8 cellular contexts compared by ENCODE assay signal in the genomic region with DNA sequence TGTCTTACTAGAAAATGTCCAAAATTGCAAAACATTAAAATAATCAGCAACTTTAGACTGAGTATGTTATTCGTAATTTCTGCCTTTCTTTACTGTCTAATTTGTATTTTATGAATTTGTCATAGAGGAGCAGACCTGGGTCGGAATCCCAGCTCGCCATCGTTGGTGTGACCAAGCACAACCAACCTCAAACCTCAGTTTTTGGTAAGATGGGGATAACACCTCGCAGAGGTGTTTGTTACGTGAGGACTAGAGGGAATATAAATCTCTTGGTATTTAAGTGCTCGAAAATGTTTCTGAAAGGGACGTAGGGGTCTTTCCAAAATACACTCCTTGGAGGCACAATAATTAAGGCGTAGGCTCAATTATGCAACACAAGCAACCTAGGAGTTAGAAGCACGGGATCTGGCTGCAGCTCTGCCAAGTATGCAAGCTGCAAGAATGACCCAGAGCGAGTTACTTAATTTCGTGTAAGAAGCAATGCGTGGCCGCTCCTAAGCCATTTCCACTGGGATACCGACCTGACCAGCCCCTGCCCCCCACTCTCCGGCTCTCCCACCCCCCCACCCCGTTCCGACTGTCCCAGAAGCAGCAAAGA. TPM values are rescaled to one million over a fixed set of nuclear protein-coding genes. Genes with fewer than 3 reads are reported as not detected.
DNase-seq lines count a peak whose midpoint lies in the region; ATAC-seq and TF ChIP-seq lines count a peak whose summit lies in the region.

No MANE protein-coding gene starts in this region.

- ATAC-seq in HG02678 (IDR thresholded peaks at IDR 0.05; ENCODE audit: unreplicated experiment): peak; percentile 21
- ATAC-seq in foreskin keratinocyte: peak; percentile 41

- no peaks in the 10 kb centered on the region for H3K9me3 Mint-ChIP-seq in activated T-helper 1 cell treated with anti-CD3 and anti-CD28 coated beads, Interleukin-12 subunit alpha, Interleukin-12 subunit beta, Interleukin-2, Interleukin-4 antibody, amounts not matched to agents 30 ng/mL and 10 ng/mL and 1 ng/mL, durations not matched to agents 14 hours and 24 hours and 36 hours
- peaks cover 14% of the 10 kb centered on the region for H3K9me3 Mint-ChIP-seq in nephron progenitor cell

- H3K4me3 ChIP-seq in AG04450 (ENCODE audit: low read depth, low read length) (peak overlapping the region; percentile 90), GM12865 (ENCODE audit: low read depth, low read length) (peak overlapping the region; percentile 98)

- intact Hi-C loops in activated T-helper 1 cell treated with anti-CD3 and anti-CD28 coated beads, Interleukin-12 subunit alpha, Interleukin-12 subunit beta, Interleukin-2, Interleukin-4 antibody, amounts not matched to agents 30 ng/mL and 10 ng/mL and 1 ng/mL, durations not matched to agents 14 hours and 24 hours and 36 hours (cut with micrococcal nuclease): loop anchor here (1.0 to 5.0 kb wide), 9 partner anchors 14 to 945 kb away; partner anchors contain the start of genes DAPP1, LAMTOR3, METAP1 and STPG2

- CTCF ChIA-PET in AG04450 (lab: Charles Lee): interaction anchor here (0.9 to 1.6 kb wide), 2 partner anchors 32 to 93 kb away, joined by 4 to 6 read pairs; partner anchors contain the start of gene METAP1

- H3K4me3 Mint-ChIP-seq in activated T-helper 1 cell treated with anti-CD3 and anti-CD28 coated beads, Interleukin-12 subunit alpha, Interleukin-12 subunit beta, Interleukin-2, Interleukin-4 antibody, amounts not matched to agents 30 ng/mL and 10 ng/mL and 1 ng/mL, durations not matched to agents 14 hours and 24 hours and 36 hours: peak overlapping the region; percentile 98
- peak overlapping the region; percentile 96 for H3K4me3 Mint-ChIP-seq in nephron progenitor cell

- H3K4me1 Mint-ChIP-seq in activated T-helper 1 cell treated with anti-CD3 and anti-CD28 coated beads, Interleukin-12 subunit alpha, Interleukin-12 subunit beta, Interleukin-2, Interleukin-4 antibody, amounts not matched to agents 30 ng/mL and 10 ng/mL and 1 ng/mL, durations not matched to agents 14 hours and 24 hours and 36 hours (ENCODE audit: low read depth): peaks cover 55% of the 10 kb centered on the region
- H3K4me1 Mint-ChIP-seq in nephron progenitor cell: peaks cover 55% of the 10 kb centered on the region

- DNase-seq in AG04450 (ENCODE audit: low read depth, low spot score) (peak; percentile 43), GM12865 (ENCODE audit: low read depth) (peak; percentile 44), NCI-H1105 (lab: John Stamatoyannopoulos, UW) (peak; percentile 0), foreskin keratinocyte (peak; percentile 31 to 55), nephron progenitor cell (no peak), mesenteric fat pad (ENCODE audit: low spot score) (no peak)
- DNase-seq in activated T-helper 1 cell treated with anti-CD3 and anti-CD28 coated beads, Interleukin-12 subunit alpha, Interleukin-12 subunit beta, Interleukin-2, Interleukin-4 antibody, amounts not matched to agents 30 ng/mL and 10 ng/mL and 1 ng/mL, durations not matched to agents 14 hours and 24 hours and 36 hours (ENCODE audit: low spot score): no peak

- H3K27me3 Mint-ChIP-seq in activated T-helper 1 cell treated with anti-CD3 and anti-CD28 coated beads, Interleukin-12 subunit alpha, Interleukin-12 subunit beta, Interleukin-2, Interleukin-4 antibody, amounts not matched to agents 30 ng/mL and 10 ng/mL and 1 ng/mL, durations not matched to agents 14 hours and 24 hours and 36 hours (ENCODE audit: insufficient read depth): no peaks in the 10 kb centered on the region
- H3K27me3 Mint-ChIP-seq in nephron progenitor cell (ENCODE audit: low read depth, poor library complexity): no peaks in the 10 kb centered on the region

- peak overlapping the region; percentile 94 for H3K27ac ChIP-seq in AG04450 (ENCODE audit: low read depth, low read length)
- peak overlapping the region; percentile 34 for H3K27ac ChIP-seq in foreskin keratinocyte

- H3K27ac Mint-ChIP-seq in activated T-helper 1 cell treated with anti-CD3 and anti-CD28 coated beads, Interleukin-12 subunit alpha, Interleukin-12 subunit beta, Interleukin-2, Interleukin-4 antibody, amounts not matched to agents 30 ng/mL and 10 ng/mL and 1 ng/mL, durations not matched to agents 14 hours and 24 hours and 36 hours: peak overlapping the region; percentile 98
- H3K27ac Mint-ChIP-seq in nephron progenitor cell: peak overlapping the region; percentile 99

- POLR2A ChIA-PET in AG04450 (lab: Yijun Ruan, JAX): interaction anchor here (0.7 to 2.3 kb wide), 10 partner anchors 8 to 944 kb away, joined by 3 to 5 read pairs (median 4); partner anchors contain the start of gene METAP1

- no peak for TF ChIP-seq CTCF in AG04450 (IDR thresholded peaks at IDR 0.05; ENCODE audit: low read depth, low read length)
- no peak for TF ChIP-seq CTCF in GM12865 (IDR thresholded peaks at IDR 0.05; ENCODE audit: insufficient read depth, low read depth, low read length, missing control alignments)
- TF ChIP-seq CTCF in foreskin keratinocyte (conservative IDR thresholded peaks at IDR 0.05): no peak
- TF ChIP-seq CTCF in nephron progenitor cell (IDR thresholded peaks at IDR 0.05): no peak

- no peaks in the 10 kb centered on the region for H3K27me3 ChIP-seq in AG04450 (ENCODE audit: control insufficient read depth, insufficient read depth, low read length)
- H3K27me3 ChIP-seq in foreskin keratinocyte: no peaks in the 10 kb centered on the region

- H3K9me3 ChIP-seq in AG04450 (ENCODE audit: control insufficient read depth, insufficient read depth, low read length): peaks cover 5% of the 10 kb centered on the region; the same call in 1 of the 2 replicates

- H3K36me3 Mint-ChIP-seq in activated T-helper 1 cell treated with anti-CD3 and anti-CD28 coated beads, Interleukin-12 subunit alpha, Interleukin-12 subunit beta, Interleukin-2, Interleukin-4 antibody, amounts not matched to agents 30 ng/mL and 10 ng/mL and 1 ng/mL, durations not matched to agents 14 hours and 24 hours and 36 hours (ENCODE audit: low read depth): peaks cover 26% of the 10 kb centered on the region
- H3K36me3 Mint-ChIP-seq in nephron progenitor cell (ENCODE audit: low read depth): peaks cover 52% of the 10 kb centered on the region

- H3K4me1 ChIP-seq in foreskin keratinocyte: peaks cover 27% of the 10 kb centered on the region

RNA-seq across cellular contexts. Expression of gene ADH5, which starts 0.6 kb away (rescaled TPM):
- 349 and 437 TPM in 2 replicates for polyA plus RNA-seq in AG04450 (2011; rRNA removed)
- polyA minus RNA-seq in AG04450 (2011; rRNA and poly(A)+ RNA removed): 208 and 236 TPM in 2 replicates
- 68.8 and 74.9 TPM in 2 replicates for total RNA-seq in activated T-helper 1 cell treated with anti-CD3 and anti-CD28 coated beads, Interleukin-12 subunit alpha, Interleukin-12 subunit beta, Interleukin-2, Interleukin-4 antibody, amounts not matched to agents 30 ng/mL and 10 ng/mL and 1 ng/mL, durations not matched to agents 14 hours and 24 hours and 36 hours
- total RNA-seq in foreskin keratinocyte: 171 and 172 TPM in 2 replicates
- 189 and 222 TPM in 2 replicates for polyA plus RNA-seq in foreskin keratinocyte
- 296 TPM for total RNA-seq in mesenteric fat pad

RNA-seq across cellular contexts. Expression of gene ADH4, which starts 56.1 kb away (rescaled TPM):
- polyA plus RNA-seq in AG04450 (2011; rRNA removed) (not detected in 2 replicates), foreskin keratinocyte (not detected in 2 replicates)
- not detected in 2 replicates for polyA minus RNA-seq in AG04450 (2011; rRNA and poly(A)+ RNA removed)
- not detected in 2 replicates for total RNA-seq in activated T-helper 1 cell treated with anti-CD3 and anti-CD28 coated beads, Interleukin-12 subunit alpha, Interleukin-12 subunit beta, Interleukin-2, Interleukin-4 antibody, amounts not matched to agents 30 ng/mL and 10 ng/mL and 1 ng/mL, durations not matched to agents 14 hours and 24 hours and 36 hours
- total RNA-seq in foreskin keratinocyte (not detected in 2 replicates), mesenteric fat pad (4.8 TPM)

Comparison
In these comparisons a context has a peak if more than half of its experiments do, and no peak if none do; other contexts are left out.
1. DNase-seq: peak in AG04450 (single experiment), GM12865 (single experiment), NCI-H1105 (single experiment) and foreskin keratinocyte (2 of 2); none in activated T-helper 1 cell treated with anti-CD3 and anti-CD28 coated beads, Interleukin-12 subunit alpha, Interleukin-12 subunit beta, Interleukin-2, Interleukin-4 antibody, amounts not matched to agents 30 ng/mL and 10 ng/mL and 1 ng/mL, durations not matched to agents 14 hours and 24 hours and 36 hours (single experiment), nephron progenitor cell (single experiment) and mesenteric fat pad (single experiment).